18 cellular contexts compared by ENCODE assay signal in genomic region chr10:78210976-78211375, GRCh38.
"Had no signal": no experiment of that assay in that cellular context is flagged by ENCODE, and none has a peak within 500 bp of the region (broad histone marks: within the 10 kb centered on the region; RNA-seq: fewer than 3 reads in every experiment).

No MANE protein-coding gene starts in this region.

- H3K9ac ChIP-seq: KMS-11 had no signal

- H3K36me3 Mint-ChIP-seq: activated naive CD4-positive, alpha-beta T cell treated with anti-CD3 and anti-CD28 coated beads, Interleukin-2, amount 50 U/mL, for 24 hours had no signal

- H3K4me1 ChIP-seq: body of pancreas had no signal

- DNase-seq: activated CD4-positive, alpha-beta T cell treated with anti-CD3 and anti-CD28 coated beads, Interleukin-2, amount 10 ng/mL, durations not matched to agents 7 days and 5 days; activated CD4-positive, CD25-positive, alpha-beta regulatory T cell; activated CD8-positive, alpha-beta memory T cell treated with anti-CD3 and anti-CD28 coated beads, Interleukin-2, amount 50 U/mL, for 4 hours; activated effector memory CD4-positive, alpha-beta T cell treated with Interleukin-2 at 50 U/mL for 16 hours; activated naive CD4-positive, alpha-beta T cell; MM.1S; NCI-H1105; NCI-H2081 treated with DMSO at 0.1 percent for 48 hours; SHP77 treated with DMSO at 0.1 percent for 48 hours; T-helper 17 cell; T-helper 9 cell had no signal

- H3K36me3 ChIP-seq: ascending aorta, cardiac muscle cell had no signal

- H3K4me3 ChIP-seq: ascending aorta, body of pancreas, cardiac muscle cell, PC-9 had no signal

- H3K27me3 ChIP-seq: ascending aorta, body of pancreas, cardiac muscle cell had no signal

- H3K27me3 Mint-ChIP-seq: activated naive CD4-positive, alpha-beta T cell treated with anti-CD3 and anti-CD28 coated beads, Interleukin-2, amount 50 U/mL, for 24 hours had no signal

- H3K4me3 Mint-ChIP-seq: activated CD4-positive, alpha-beta T cell treated with anti-CD3 and anti-CD28 coated beads, Interleukin-2, amount 10 ng/mL, durations not matched to agents 7 days and 5 days; activated CD8-positive, alpha-beta T cell treated with anti-CD3 and anti-CD28 coated beads for 36 hours; activated naive CD4-positive, alpha-beta T cell treated with anti-CD3 and anti-CD28 coated beads, Interleukin-2, amount 50 U/mL, for 24 hours; T-helper 17 cell had no signal

- ATAC-seq: activated CD8-positive, alpha-beta T cell treated with anti-CD3 and anti-CD28 coated beads for 36 hours; T-helper 17 cell had no signal

- H3K4me2 ChIP-seq: KMS-11, PC-9 had no signal

- H3K9me3 Mint-ChIP-seq: activated CD4-positive, alpha-beta T cell treated with anti-CD3 and anti-CD28 coated beads, Interleukin-2, amount 10 ng/mL, durations not matched to agents 7 days and 5 days; activated CD8-positive, alpha-beta T cell treated with anti-CD3 and anti-CD28 coated beads for 36 hours; activated naive CD4-positive, alpha-beta T cell treated with anti-CD3 and anti-CD28 coated beads, Interleukin-2, amount 50 U/mL, for 24 hours had no signal

- H3K27ac ChIP-seq: ascending aorta, body of pancreas, cardiac muscle cell, KMS-11, PC-9 had no signal

- H3K27ac Mint-ChIP-seq: activated CD4-positive, alpha-beta T cell treated with anti-CD3 and anti-CD28 coated beads, Interleukin-2, amount 10 ng/mL, durations not matched to agents 7 days and 5 days; activated CD8-positive, alpha-beta T cell treated with anti-CD3 and anti-CD28 coated beads for 36 hours; activated naive CD4-positive, alpha-beta T cell treated with anti-CD3 and anti-CD28 coated beads, Interleukin-2, amount 50 U/mL, for 24 hours; T-helper 17 cell had no signal

- H3K9me3 ChIP-seq: ascending aorta, body of pancreas had no signal

- H3K4me1 Mint-ChIP-seq: activated CD4-positive, alpha-beta T cell treated with anti-CD3 and anti-CD28 coated beads, Interleukin-2, amount 10 ng/mL, durations not matched to agents 7 days and 5 days had no signal

- H2AFZ ChIP-seq: PC-9 had no signal
